In the genomic region with DNA sequence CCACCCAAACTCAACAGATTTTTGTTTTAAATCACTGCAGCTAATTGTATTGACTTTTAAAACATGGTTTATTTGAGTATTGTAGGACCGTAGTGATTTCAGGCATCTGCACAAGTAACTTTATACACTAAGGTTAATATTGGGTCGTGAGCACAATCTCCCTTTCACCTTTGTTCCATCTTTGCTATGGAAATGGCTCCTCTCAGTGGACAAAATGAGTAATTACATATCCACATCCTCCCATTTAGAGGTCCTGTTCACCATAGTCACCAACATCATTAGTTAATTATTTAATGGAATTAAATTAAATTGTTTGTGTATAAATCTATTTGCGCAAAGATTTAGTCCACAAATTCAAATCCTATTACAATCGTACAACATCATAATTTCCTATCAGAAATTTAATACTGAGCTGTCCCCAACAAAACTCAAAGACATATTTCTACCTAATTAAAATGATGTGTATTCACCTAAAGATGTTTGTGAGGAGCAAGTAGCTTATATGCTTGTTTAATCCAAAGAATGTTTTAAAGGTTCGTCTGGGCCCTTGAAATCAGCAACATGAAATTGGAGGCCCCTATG, we compare ENCODE assay signal across 8 cellular contexts.
DNase-seq lines count a peak whose midpoint lies in the region; ATAC-seq and TF ChIP-seq lines count a peak whose summit lies in the region.

No MANE protein-coding gene starts in this region.

- no peaks in the 10 kb centered on the region for H3K79me2 ChIP-seq in neural cell (replicated peaks; ENCODE audit: insufficient read depth, low read length)

- no peaks in the 10 kb centered on the region for H3K4me1 Mint-ChIP-seq in activated CD8-positive, alpha-beta T cell treated with anti-CD3 and anti-CD28 coated beads for 36 hours (ENCODE audit: low read depth)
- H3K4me1 Mint-ChIP-seq in activated CD8-positive, alpha-beta T cell treated with anti-CD3 and anti-CD28 coated beads, Interleukin-2, amount 10 ng/mL, durations not matched to agents 7 days and 5 days (ENCODE audit: low read depth), result no peaks in the 10 kb centered on the region

- H3K18ac ChIP-seq in IMR-90 (ENCODE audit: low read depth, low read length), result no peak overlapping the region

- 0 out of 2 replicates have a peak, but pooled peaks have one; percentile 39 for TF ChIP-seq POLR2A in IMR-90 (IDR thresholded peaks at IDR 0.05; ENCODE audit: low read depth, low read length)

- WGBS in IMR-90 (ENCODE audit: extremely low coverage in 2 of 2, insufficient read length in 1 of 2), 2 experiments, result no CpG with 5 or more reads among the region's 5 CpGs

- H3K27ac ChIP-seq in IMR-90 (ENCODE audit: insufficient read depth, low read length), result no peak overlapping the region
- H3K27ac ChIP-seq in neural cell (ENCODE audit: low read length), result no peak overlapping the region

- CTCF ChIA-PET in activated CD8-positive, alpha-beta T cell treated with anti-CD3 and anti-CD28 coated beads for 36 hours (lab: Charles Lee), result interaction anchor here (0.6 to 3.2 kb wide), 15 partner anchors 14 to 1123 kb away, joined by 3 to 23 read pairs (median 3); no protein-coding TSS in a partner anchor
- CTCF ChIA-PET in activated CD8-positive, alpha-beta T cell treated with anti-CD3 and anti-CD28 coated beads, Interleukin-2, amount 10 ng/mL, durations not matched to agents 7 days and 5 days (lab: Charles Lee), result interaction anchor here (0.6 to 1.9 kb wide), 10 partner anchors 39 to 910 kb away, joined by 3 to 15 read pairs (median 4); no protein-coding TSS in a partner anchor
- CTCF ChIA-PET in IMR-90 (lab: Yijun Ruan, JAX), result interaction anchor here (1.1 to 1.5 kb wide), 3 partner anchors 709 to 891 kb away, joined by 3 to 5 read pairs (median 3); no protein-coding TSS in a partner anchor

- no peak overlapping the region for H2BK15ac ChIP-seq in IMR-90 (ENCODE audit: low read depth, low read length)

- no peak overlapping the region for H2AK5ac ChIP-seq in IMR-90 (ENCODE audit: low read depth, low read length)

- no peak overlapping the region for H4K91ac ChIP-seq in IMR-90 (ENCODE audit: insufficient read depth, low read depth, low read length)

- no peaks in the 10 kb centered on the region for H3F3A ChIP-seq in neural cell (ENCODE audit: insufficient read depth, low read length, poor library complexity, severe bottlenecking)

- TF ChIP-seq RAD21 in IMR-90 (IDR thresholded peaks at IDR 0.05; ENCODE audit: low read length), result peak; percentile 98
- peak; percentile 99 for TF ChIP-seq RAD21 in neural cell (conservative IDR thresholded peaks at IDR 0.05)

- H2BK20ac ChIP-seq in IMR-90 (ENCODE audit: low read depth, low read length), result no peak overlapping the region

- dilution Hi-C loops in IMR-90 (cut with HindIII; ENCODE audit: low sequenced_read_pairs, unreplicated experiment), result no loop called here

- intact Hi-C loops in activated CD8-positive, alpha-beta T cell treated with anti-CD3 and anti-CD28 coated beads for 36 hours (cut with micrococcal nuclease), result loop anchor here (10.0 kb wide), 1 partner anchor 890 kb away; no protein-coding TSS in a partner anchor
- intact Hi-C loops in IMR-90 (cut with micrococcal nuclease), result loop anchor here (1.0 to 10.0 kb wide), 11 partner anchors 52 to 910 kb away; partner anchors contain the start of gene GAS1

- H3K27me3 Mint-ChIP-seq in activated CD8-positive, alpha-beta T cell treated with anti-CD3 and anti-CD28 coated beads for 36 hours, result peaks cover 1% of the 10 kb centered on the region
- H3K27me3 Mint-ChIP-seq in activated CD8-positive, alpha-beta T cell treated with anti-CD3 and anti-CD28 coated beads, Interleukin-2, amount 10 ng/mL, durations not matched to agents 7 days and 5 days (ENCODE audit: low read depth), result peaks cover 4% of the 10 kb centered on the region

- POLR2A ChIA-PET in activated CD8-positive, alpha-beta T cell treated with anti-CD3 and anti-CD28 coated beads for 36 hours (lab: Charles Lee), result interaction anchor here (0.8 kb wide), 1 partner anchor 901 kb away, joined by 3 read pairs; no protein-coding TSS in a partner anchor
- POLR2A ChIA-PET in activated CD8-positive, alpha-beta T cell treated with anti-CD3 and anti-CD28 coated beads, Interleukin-2, amount 10 ng/mL, durations not matched to agents 7 days and 5 days (lab: Charles Lee), result no interaction called here
- POLR2A ChIA-PET in IMR-90 (lab: Charles Lee; ENCODE audit: unreplicated experiment), result no interaction called here

- H3K9ac ChIP-seq in IMR-90 (ENCODE audit: low read depth, low read length), result no peak overlapping the region
- H3K9ac ChIP-seq in neural cell (ENCODE audit: low read length), result no peak overlapping the region

- in situ Hi-C loops in IMR-90 (cut with MboI; ENCODE audit: low sequenced_read_pairs), result loop anchor here (5.0 to 10.0 kb wide), 4 partner anchors 380 to 887 kb away; partner anchors contain the start of gene GAS1

- no TSS peak for BruUV-seq in IMR-90 (replicated peaks; lab: Mats Ljungman, UMichigan)

- no peak overlapping the region for H2AK9ac ChIP-seq in IMR-90 (replicated peaks; ENCODE audit: low read depth, low read length, poor library complexity)

- no peak for ATAC-seq in activated CD8-positive, alpha-beta T cell treated with anti-CD3 and anti-CD28 coated beads for 36 hours
- ATAC-seq in activated CD8-positive, alpha-beta T cell treated with anti-CD3 and anti-CD28 coated beads, Interleukin-2, amount 10 ng/mL, durations not matched to agents 7 days and 5 days, result no peak
- ATAC-seq in IMR-90 (ENCODE audit: low read depth) (peak; percentile 91), esophagus mucosa (peak; percentile 63)

- H4K5ac ChIP-seq in IMR-90 (ENCODE audit: low read depth, low read length), result no peak overlapping the region

- H3K36me3 ChIP-seq in IMR-90 (ENCODE audit: control insufficient read depth, insufficient read depth, low read length), result no peaks in the 10 kb centered on the region
- no peaks in the 10 kb centered on the region for H3K36me3 ChIP-seq in neural cell (ENCODE audit: insufficient read depth, low read length)

- no peaks in the 10 kb centered on the region for H3K9me3 ChIP-seq in IMR-90 (ENCODE audit: control insufficient read depth, insufficient read depth, low read length)
- H3K9me3 ChIP-seq in neural cell (ENCODE audit: low read length), result no peaks in the 10 kb centered on the region

- H3K4me2 ChIP-seq in IMR-90 (ENCODE audit: low read depth, low read length) (no peak overlapping the region), neural cell (ENCODE audit: low read length) (no peak overlapping the region)

- no peak overlapping the region for H3K56ac ChIP-seq in IMR-90 (ENCODE audit: extremely low read depth, insufficient read depth, low read length)

- H3K9me3 Mint-ChIP-seq in activated CD8-positive, alpha-beta T cell treated with anti-CD3 and anti-CD28 coated beads for 36 hours, result no peaks in the 10 kb centered on the region
- no peaks in the 10 kb centered on the region for H3K9me3 Mint-ChIP-seq in activated CD8-positive, alpha-beta T cell treated with anti-CD3 and anti-CD28 coated beads, Interleukin-2, amount 10 ng/mL, durations not matched to agents 7 days and 5 days (ENCODE audit: insufficient read depth)

- no peak for TF ChIP-seq EP300 in neural cell (conservative IDR thresholded peaks at IDR 0.05; ENCODE audit: poor library complexity, severe bottlenecking)

- H3K23ac ChIP-seq in IMR-90 (ENCODE audit: low read depth, low read length), result no peak overlapping the region

- H4K20me1 ChIP-seq in IMR-90 (ENCODE audit: insufficient read depth, low read length) (no peaks in the 10 kb centered on the region), neural cell (ENCODE audit: insufficient read depth) (no peaks in the 10 kb centered on the region)

- H2BK120ac ChIP-seq in IMR-90 (ENCODE audit: low read depth, low read length), result no peak overlapping the region

- H3K9me2 ChIP-seq in neural cell (ENCODE audit: insufficient read depth, low read length), result no peaks in the 10 kb centered on the region

- H3K27me3 ChIP-seq in IMR-90 (ENCODE audit: control insufficient read depth, insufficient read depth, low read length) (0 out of 2 replicates have a peak, but pooled peaks cover 2% of the 10 kb centered on the region), neural cell (ENCODE audit: insufficient read depth, low read depth, low read length) (no peaks in the 10 kb centered on the region)

- no peaks in the 10 kb centered on the region for H3K4me1 ChIP-seq in IMR-90 (ENCODE audit: control insufficient read depth, insufficient read depth, low read length)

- H3K9me1 ChIP-seq in IMR-90 (ENCODE audit: insufficient read depth, low read length), result no peaks in the 10 kb centered on the region; the same call in 1 of the 2 replicates

- H3K14ac ChIP-seq in IMR-90 (replicated peaks; ENCODE audit: low read depth, low read length), result no peak overlapping the region

- H3K4me3 ChIP-seq in IMR-90 (ENCODE audit: insufficient read depth, low read depth, low read length) (no peak overlapping the region), neural cell (ENCODE audit: low read length) (no peak overlapping the region)

- DNase-seq in activated CD8-positive, alpha-beta T cell treated with anti-CD3 and anti-CD28 coated beads for 36 hours, result no peak
- no peak for DNase-seq in activated CD8-positive, alpha-beta T cell treated with anti-CD3 and anti-CD28 coated beads, Interleukin-2, amount 10 ng/mL, durations not matched to agents 7 days and 5 days
- DNase-seq in IMR-90, result peak; percentile 68
- peak; percentile 15 to 40 for DNase-seq in SHP77 (lab: John Stamatoyannopoulos, UW)
- DNase-seq in NCI-H146 (lab: John Stamatoyannopoulos, UW), result no peak
- DNase-seq in activated naive CD4-positive, alpha-beta T cell (lab: John Stamatoyannopoulos, UW), result no peak

- TF ChIP-seq CTCF in activated CD8-positive, alpha-beta T cell treated with anti-CD3 and anti-CD28 coated beads for 36 hours (IDR thresholded peaks at IDR 0.05), result peak; percentile 78
- TF ChIP-seq CTCF in IMR-90 (conservative IDR thresholded peaks at IDR 0.05; ENCODE audit: low read depth, low read length), result peak; percentile 85
- TF ChIP-seq CTCF in neural cell (IDR thresholded peaks at IDR 0.05; ENCODE audit: poor library complexity, severe bottlenecking), result peak; percentile 94

- no peaks in the 10 kb centered on the region for H3K79me1 ChIP-seq in IMR-90 (ENCODE audit: low read depth in 1 of 2, low read length in 2 of 2)

- no peak overlapping the region for H2BK5ac ChIP-seq in IMR-90 (ENCODE audit: low read depth, low read length, poor library complexity, severe bottlenecking)

- H3K36me3 Mint-ChIP-seq in activated CD8-positive, alpha-beta T cell treated with anti-CD3 and anti-CD28 coated beads for 36 hours (ENCODE audit: low read depth), result no peaks in the 10 kb centered on the region
- no peaks in the 10 kb centered on the region for H3K36me3 Mint-ChIP-seq in activated CD8-positive, alpha-beta T cell treated with anti-CD3 and anti-CD28 coated beads, Interleukin-2, amount 10 ng/mL, durations not matched to agents 7 days and 5 days (ENCODE audit: low read depth)

- H3K4me3 Mint-ChIP-seq in activated CD8-positive, alpha-beta T cell treated with anti-CD3 and anti-CD28 coated beads for 36 hours, result no peak overlapping the region
- no peak overlapping the region for H3K4me3 Mint-ChIP-seq in activated CD8-positive, alpha-beta T cell treated with anti-CD3 and anti-CD28 coated beads, Interleukin-2, amount 10 ng/mL, durations not matched to agents 7 days and 5 days

- no peak overlapping the region for H4K8ac ChIP-seq in IMR-90 (ENCODE audit: low read depth in 2 of 2, low read length in 2 of 2)

- H2AFZ ChIP-seq in IMR-90 (replicated peaks; ENCODE audit: low read length, poor library complexity) (no peak overlapping the region), neural cell (ENCODE audit: low read depth, low read length) (no peak overlapping the region)

- H3K27ac Mint-ChIP-seq in activated CD8-positive, alpha-beta T cell treated with anti-CD3 and anti-CD28 coated beads for 36 hours, result no peak overlapping the region
- H3K27ac Mint-ChIP-seq in activated CD8-positive, alpha-beta T cell treated with anti-CD3 and anti-CD28 coated beads, Interleukin-2, amount 10 ng/mL, durations not matched to agents 7 days and 5 days, result no peak overlapping the region

- H3K4ac ChIP-seq in IMR-90 (ENCODE audit: low read depth, low read length), result no peak overlapping the region

Comparison
In these comparisons a context has a peak if more than half of its experiments do, and no peak if none do; other contexts are left out.
1. ATAC-seq: peak in IMR-90 (single experiment) and esophagus mucosa (single experiment); none in activated CD8-positive, alpha-beta T cell treated with anti-CD3 and anti-CD28 coated beads for 36 hours (single experiment) and activated CD8-positive, alpha-beta T cell treated with anti-CD3 and anti-CD28 coated beads, Interleukin-2, amount 10 ng/mL, durations not matched to agents 7 days and 5 days (single experiment).
2. DNase-seq: peak in IMR-90 (single experiment) and SHP77 (2 of 2); none in activated CD8-positive, alpha-beta T cell treated with anti-CD3 and anti-CD28 coated beads for 36 hours (single experiment), activated CD8-positive, alpha-beta T cell treated with anti-CD3 and anti-CD28 coated beads, Interleukin-2, amount 10 ng/mL, durations not matched to agents 7 days and 5 days (single experiment), NCI-H146 (single experiment) and activated naive CD4-positive, alpha-beta T cell (0 of 4).
3. Peak in every context shown above with its lines, with median percentiles within 50 percentile points of each other: CTCF ChIP-seq.